Comparison of ENCODE assay signal across 1 cellular context in the genomic region with DNA sequence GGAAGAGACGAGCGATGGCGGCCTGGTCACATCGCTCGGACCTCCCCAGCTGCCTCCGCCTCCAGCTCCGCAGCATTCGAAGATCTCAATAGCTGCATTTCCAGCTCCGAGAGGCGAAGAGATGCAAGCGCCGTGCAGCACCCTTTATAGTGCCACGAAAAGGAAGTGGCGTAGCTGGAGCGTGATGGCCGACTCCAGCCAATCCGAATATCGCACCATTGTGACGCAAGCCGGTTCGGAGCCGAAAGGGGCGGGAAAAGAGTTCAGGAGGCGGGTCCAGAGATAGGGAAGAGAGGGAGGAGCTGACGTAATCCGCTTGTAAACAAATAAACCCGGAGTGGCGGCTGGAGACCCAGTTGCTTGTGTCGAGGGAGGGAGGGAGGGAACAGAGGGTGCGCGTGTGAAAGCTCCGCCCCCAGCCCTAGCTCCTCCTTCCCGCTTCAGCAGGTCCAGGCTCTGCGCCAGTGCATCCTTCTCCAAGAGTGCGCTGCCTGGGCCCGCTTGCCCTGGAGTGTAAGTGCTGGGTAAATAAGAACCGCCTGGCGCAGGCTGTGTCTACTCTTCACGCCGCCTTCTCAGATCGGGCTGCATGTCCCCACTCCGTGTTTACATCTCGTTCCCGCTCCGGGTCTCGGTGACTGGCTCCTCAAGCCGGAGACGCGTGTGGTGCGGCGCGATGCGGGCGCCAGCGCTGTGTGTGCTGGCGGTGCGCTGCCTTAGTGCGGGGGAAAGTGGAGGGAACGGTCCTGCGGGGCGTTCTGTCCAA.
TF ChIP-seq lines count a peak whose summit lies in the region.

A gene with protein sequence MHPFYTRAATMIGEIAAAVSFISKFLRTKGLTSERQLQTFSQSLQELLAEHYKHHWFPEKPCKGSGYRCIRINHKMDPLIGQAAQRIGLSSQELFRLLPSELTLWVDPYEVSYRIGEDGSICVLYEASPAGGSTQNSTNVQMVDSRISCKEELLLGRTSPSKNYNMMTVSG (minus strand): TSS at position 116 of the 766 bp plus-strand sequence. CDS start 311 bp downstream, outside the sequence.

TF ChIP-seq in HepG2, 621 proteins besides CTCF, POLR2A, EP300 and RAD21 (continued from another document and continues in another):
- TF ChIP-seq, protein P1, sequence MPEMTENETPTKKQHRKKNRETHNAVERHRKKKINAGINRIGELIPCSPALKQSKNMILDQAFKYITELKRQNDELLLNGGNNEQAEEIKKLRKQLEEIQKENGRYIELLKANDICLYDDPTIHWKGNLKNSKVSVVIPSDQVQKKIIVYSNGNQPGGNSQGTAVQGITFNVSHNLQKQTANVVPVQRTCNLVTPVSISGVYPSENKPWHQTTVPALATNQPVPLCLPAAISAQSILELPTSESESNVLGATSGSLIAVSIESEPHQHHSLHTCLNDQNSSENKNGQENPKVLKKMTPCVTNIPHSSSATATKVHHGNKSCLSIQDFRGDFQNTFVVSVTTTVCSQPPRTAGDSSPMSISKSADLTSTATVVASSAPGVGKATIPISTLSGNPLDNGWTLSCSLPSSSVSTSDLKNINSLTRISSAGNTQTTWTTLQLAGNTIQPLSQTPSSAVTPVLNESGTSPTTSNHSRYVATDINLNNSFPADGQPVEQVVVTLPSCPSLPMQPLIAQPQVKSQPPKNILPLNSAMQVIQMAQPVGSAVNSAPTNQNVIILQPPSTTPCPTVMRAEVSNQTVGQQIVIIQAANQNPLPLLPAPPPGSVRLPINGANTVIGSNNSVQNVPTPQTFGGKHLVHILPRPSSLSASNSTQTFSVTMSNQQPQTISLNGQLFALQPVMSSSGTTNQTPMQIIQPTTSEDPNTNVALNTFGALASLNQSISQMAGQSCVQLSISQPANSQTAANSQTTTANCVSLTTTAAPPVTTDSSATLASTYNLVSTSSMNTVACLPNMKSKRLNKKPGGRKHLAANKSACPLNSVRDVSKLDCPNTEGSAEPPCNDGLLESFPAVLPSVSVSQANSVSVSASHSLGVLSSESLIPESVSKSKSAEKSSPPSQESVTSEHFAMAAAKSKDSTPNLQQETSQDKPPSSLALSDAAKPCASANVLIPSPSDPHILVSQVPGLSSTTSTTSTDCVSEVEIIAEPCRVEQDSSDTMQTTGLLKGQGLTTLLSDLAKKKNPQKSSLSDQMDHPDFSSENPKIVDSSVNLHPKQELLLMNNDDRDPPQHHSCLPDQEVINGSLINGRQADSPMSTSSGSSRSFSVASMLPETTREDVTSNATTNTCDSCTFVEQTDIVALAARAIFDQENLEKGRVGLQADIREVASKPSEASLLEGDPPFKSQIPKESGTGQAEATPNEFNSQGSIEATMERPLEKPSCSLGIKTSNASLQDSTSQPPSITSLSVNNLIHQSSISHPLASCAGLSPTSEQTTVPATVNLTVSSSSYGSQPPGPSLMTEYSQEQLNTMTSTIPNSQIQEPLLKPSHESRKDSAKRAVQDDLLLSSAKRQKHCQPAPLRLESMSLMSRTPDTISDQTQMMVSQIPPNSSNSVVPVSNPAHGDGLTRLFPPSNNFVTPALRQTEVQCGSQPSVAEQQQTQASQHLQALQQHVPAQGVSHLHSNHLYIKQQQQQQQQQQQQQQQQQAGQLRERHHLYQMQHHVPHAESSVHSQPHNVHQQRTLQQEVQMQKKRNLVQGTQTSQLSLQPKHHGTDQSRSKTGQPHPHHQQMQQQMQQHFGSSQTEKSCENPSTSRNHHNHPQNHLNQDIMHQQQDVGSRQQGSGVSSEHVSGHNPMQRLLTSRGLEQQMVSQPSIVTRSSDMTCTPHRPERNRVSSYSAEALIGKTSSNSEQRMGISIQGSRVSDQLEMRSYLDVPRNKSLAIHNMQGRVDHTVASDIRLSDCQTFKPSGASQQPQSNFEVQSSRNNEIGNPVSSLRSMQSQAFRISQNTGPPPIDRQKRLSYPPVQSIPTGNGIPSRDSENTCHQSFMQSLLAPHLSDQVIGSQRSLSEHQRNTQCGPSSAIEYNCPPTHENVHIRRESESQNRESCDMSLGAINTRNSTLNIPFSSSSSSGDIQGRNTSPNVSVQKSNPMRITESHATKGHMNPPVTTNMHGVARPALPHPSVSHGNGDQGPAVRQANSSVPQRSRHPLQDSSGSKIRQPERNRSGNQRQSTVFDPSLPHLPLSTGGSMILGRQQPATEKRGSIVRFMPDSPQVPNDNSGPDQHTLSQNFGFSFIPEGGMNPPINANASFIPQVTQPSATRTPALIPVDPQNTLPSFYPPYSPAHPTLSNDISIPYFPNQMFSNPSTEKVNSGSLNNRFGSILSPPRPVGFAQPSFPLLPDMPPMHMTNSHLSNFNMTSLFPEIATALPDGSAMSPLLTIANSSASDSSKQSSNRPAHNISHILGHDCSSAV (CRISPR knock-in tag; IDR thresholded peaks at IDR 0.05; ENCODE audit: borderline replicate concordance), result no peak
- TF ChIP-seq TRIM24 (CRISPR knock-in tag; IDR thresholded peaks at IDR 0.05) (no peak), ZMYM2 (CRISPR knock-in tag; IDR thresholded peaks at IDR 0.05) (no peak), ZSCAN20 (CRISPR knock-in tag; IDR thresholded peaks at IDR 0.05; ENCODE audit: borderline replicate concordance) (0 out of 2 replicates have a peak, but pooled peaks have one; percentile 64), ZNF839 (CRISPR knock-in tag; IDR thresholded peaks at IDR 0.05; ENCODE audit: borderline replicate concordance) (0 out of 2 replicates have a peak, but pooled peaks have one; percentile 52), ZNF766 (CRISPR knock-in tag; IDR thresholded peaks at IDR 0.05; ENCODE audit: borderline replicate concordance) (no peak), BRCA1 (CRISPR knock-in tag; IDR thresholded peaks at IDR 0.05) (no peak; the same call in 1 of the 2 replicates), ZNF468 (CRISPR knock-in tag; IDR thresholded peaks at IDR 0.05) (no peak), CREB1 (IDR thresholded peaks at IDR 0.05) (peak; percentile 96), CREB1 (CRISPR knock-in tag; IDR thresholded peaks at IDR 0.05) (peak; percentile 97), ZNF570 (CRISPR knock-in tag; IDR thresholded peaks at IDR 0.05; ENCODE audit: borderline replicate concordance) (no peak), TCF7L2 (IDR thresholded peaks at IDR 0.05; ENCODE audit: low read depth, low read length) (no peak), KAT8 (CRISPR knock-in tag; IDR thresholded peaks at IDR 0.05) (peak; percentile 75; the same call in 1 of the 2 replicates), ZNF33A (CRISPR knock-in tag; IDR thresholded peaks at IDR 0.05; ENCODE audit: borderline replicate concordance) (no peak), YY1 (IDR thresholded peaks at IDR 0.05; ENCODE audit: insufficient read depth, insufficient replicate concordance, low read depth, low read length) (peak; percentile 77)
- TF ChIP-seq, protein P2, sequence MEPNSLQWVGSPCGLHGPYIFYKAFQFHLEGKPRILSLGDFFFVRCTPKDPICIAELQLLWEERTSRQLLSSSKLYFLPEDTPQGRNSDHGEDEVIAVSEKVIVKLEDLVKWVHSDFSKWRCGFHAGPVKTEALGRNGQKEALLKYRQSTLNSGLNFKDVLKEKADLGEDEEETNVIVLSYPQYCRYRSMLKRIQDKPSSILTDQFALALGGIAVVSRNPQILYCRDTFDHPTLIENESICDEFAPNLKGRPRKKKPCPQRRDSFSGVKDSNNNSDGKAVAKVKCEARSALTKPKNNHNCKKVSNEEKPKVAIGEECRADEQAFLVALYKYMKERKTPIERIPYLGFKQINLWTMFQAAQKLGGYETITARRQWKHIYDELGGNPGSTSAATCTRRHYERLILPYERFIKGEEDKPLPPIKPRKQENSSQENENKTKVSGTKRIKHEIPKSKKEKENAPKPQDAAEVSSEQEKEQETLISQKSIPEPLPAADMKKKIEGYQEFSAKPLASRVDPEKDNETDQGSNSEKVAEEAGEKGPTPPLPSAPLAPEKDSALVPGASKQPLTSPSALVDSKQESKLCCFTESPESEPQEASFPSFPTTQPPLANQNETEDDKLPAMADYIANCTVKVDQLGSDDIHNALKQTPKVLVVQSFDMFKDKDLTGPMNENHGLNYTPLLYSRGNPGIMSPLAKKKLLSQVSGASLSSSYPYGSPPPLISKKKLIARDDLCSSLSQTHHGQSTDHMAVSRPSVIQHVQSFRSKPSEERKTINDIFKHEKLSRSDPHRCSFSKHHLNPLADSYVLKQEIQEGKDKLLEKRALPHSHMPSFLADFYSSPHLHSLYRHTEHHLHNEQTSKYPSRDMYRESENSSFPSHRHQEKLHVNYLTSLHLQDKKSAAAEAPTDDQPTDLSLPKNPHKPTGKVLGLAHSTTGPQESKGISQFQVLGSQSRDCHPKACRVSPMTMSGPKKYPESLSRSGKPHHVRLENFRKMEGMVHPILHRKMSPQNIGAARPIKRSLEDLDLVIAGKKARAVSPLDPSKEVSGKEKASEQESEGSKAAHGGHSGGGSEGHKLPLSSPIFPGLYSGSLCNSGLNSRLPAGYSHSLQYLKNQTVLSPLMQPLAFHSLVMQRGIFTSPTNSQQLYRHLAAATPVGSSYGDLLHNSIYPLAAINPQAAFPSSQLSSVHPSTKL (CRISPR knock-in tag; IDR thresholded peaks at IDR 0.05), result peak; percentile 49; the same call in 1 of the 2 replicates
- TF ChIP-seq, protein P3, sequence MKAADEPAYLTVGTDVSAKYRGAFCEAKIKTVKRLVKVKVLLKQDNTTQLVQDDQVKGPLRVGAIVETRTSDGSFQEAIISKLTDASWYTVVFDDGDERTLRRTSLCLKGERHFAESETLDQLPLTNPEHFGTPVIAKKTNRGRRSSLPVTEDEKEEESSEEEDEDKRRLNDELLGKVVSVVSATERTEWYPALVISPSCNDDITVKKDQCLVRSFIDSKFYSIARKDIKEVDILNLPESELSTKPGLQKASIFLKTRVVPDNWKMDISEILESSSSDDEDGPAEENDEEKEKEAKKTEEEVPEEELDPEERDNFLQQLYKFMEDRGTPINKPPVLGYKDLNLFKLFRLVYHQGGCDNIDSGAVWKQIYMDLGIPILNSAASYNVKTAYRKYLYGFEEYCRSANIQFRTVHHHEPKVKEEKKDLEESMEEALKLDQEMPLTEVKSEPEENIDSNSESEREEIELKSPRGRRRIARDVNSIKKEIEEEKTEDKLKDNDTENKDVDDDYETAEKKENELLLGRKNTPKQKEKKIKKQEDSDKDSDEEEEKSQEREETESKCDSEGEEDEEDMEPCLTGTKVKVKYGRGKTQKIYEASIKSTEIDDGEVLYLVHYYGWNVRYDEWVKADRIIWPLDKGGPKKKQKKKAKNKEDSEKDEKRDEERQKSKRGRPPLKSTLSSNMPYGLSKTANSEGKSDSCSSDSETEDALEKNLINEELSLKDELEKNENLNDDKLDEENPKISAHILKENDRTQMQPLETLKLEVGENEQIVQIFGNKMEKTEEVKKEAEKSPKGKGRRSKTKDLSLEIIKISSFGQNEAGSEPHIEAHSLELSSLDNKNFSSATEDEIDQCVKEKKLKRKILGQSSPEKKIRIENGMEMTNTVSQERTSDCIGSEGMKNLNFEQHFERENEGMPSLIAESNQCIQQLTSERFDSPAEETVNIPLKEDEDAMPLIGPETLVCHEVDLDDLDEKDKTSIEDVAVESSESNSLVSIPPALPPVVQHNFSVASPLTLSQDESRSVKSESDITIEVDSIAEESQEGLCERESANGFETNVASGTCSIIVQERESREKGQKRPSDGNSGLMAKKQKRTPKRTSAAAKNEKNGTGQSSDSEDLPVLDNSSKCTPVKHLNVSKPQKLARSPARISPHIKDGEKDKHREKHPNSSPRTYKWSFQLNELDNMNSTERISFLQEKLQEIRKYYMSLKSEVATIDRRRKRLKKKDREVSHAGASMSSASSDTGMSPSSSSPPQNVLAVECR (CRISPR knock-in tag; IDR thresholded peaks at IDR 0.05; ENCODE audit: borderline replicate concordance), result peak; percentile 72; the same call in 1 of the 2 replicates
- TF ChIP-seq, protein P4, sequence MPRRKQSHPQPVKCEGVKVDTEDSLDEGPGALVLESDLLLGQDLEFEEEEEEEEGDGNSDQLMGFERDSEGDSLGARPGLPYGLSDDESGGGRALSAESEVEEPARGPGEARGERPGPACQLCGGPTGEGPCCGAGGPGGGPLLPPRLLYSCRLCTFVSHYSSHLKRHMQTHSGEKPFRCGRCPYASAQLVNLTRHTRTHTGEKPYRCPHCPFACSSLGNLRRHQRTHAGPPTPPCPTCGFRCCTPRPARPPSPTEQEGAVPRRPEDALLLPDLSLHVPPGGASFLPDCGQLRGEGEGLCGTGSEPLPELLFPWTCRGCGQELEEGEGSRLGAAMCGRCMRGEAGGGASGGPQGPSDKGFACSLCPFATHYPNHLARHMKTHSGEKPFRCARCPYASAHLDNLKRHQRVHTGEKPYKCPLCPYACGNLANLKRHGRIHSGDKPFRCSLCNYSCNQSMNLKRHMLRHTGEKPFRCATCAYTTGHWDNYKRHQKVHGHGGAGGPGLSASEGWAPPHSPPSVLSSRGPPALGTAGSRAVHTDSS (CRISPR knock-in tag; conservative IDR thresholded peaks at IDR 0.05), result no peak
- TF ChIP-seq, protein P5, sequence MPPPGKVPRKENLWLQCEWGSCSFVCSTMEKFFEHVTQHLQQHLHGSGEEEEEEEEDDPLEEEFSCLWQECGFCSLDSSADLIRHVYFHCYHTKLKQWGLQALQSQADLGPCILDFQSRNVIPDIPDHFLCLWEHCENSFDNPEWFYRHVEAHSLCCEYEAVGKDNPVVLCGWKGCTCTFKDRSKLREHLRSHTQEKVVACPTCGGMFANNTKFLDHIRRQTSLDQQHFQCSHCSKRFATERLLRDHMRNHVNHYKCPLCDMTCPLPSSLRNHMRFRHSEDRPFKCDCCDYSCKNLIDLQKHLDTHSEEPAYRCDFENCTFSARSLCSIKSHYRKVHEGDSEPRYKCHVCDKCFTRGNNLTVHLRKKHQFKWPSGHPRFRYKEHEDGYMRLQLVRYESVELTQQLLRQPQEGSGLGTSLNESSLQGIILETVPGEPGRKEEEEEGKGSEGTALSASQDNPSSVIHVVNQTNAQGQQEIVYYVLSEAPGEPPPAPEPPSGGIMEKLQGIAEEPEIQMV (CRISPR knock-in tag; IDR thresholded peaks at IDR 0.05; ENCODE audit: low read depth), result no peak
- TF ChIP-seq, protein P6, sequence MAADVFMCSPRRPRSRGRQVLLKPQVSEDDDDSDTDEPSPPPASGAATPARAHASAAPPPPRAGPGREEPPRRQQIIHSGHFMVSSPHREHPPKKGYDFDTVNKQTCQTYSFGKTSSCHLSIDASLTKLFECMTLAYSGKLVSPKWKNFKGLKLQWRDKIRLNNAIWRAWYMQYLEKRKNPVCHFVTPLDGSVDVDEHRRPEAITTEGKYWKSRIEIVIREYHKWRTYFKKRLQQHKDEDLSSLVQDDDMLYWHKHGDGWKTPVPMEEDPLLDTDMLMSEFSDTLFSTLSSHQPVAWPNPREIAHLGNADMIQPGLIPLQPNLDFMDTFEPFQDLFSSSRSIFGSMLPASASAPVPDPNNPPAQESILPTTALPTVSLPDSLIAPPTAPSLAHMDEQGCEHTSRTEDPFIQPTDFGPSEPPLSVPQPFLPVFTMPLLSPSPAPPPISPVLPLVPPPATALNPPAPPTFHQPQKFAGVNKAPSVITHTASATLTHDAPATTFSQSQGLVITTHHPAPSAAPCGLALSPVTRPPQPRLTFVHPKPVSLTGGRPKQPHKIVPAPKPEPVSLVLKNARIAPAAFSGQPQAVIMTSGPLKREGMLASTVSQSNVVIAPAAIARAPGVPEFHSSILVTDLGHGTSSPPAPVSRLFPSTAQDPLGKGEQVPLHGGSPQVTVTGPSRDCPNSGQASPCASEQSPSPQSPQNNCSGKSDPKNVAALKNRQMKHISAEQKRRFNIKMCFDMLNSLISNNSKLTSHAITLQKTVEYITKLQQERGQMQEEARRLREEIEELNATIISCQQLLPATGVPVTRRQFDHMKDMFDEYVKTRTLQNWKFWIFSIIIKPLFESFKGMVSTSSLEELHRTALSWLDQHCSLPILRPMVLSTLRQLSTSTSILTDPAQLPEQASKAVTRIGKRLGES (CRISPR knock-in tag; IDR thresholded peaks at IDR 0.05; ENCODE audit: borderline replicate concordance), result no peak
- TF ChIP-seq, protein P7, sequence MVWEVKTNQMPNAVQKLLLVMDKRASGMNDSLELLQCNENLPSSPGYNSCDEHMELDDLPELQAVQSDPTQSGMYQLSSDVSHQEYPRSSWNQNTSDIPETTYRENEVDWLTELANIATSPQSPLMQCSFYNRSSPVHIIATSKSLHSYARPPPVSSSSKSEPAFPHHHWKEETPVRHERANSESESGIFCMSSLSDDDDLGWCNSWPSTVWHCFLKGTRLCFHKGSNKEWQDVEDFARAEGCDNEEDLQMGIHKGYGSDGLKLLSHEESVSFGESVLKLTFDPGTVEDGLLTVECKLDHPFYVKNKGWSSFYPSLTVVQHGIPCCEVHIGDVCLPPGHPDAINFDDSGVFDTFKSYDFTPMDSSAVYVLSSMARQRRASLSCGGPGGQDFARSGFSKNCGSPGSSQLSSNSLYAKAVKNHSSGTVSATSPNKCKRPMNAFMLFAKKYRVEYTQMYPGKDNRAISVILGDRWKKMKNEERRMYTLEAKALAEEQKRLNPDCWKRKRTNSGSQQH (CRISPR knock-in tag; IDR thresholded peaks at IDR 0.05; ENCODE audit: low read depth), result no peak
